ENCODE assay signal across 20 cellular contexts in genomic region chr16:51276335-51276734, GRCh38.
DNase-seq lines count a peak whose midpoint lies in the region.
"Had no signal": no experiment of that assay in that cellular context is flagged by ENCODE, and none has a peak within 500 bp of the region (broad histone marks: within the 10 kb centered on the region; RNA-seq: fewer than 3 reads in every experiment).

No MANE protein-coding gene starts in this region.

- DNase-seq in A172 (ENCODE audit: low spot score) (peak; percentile 47), HCEC 1CT (peak; percentile 39), caudate nucleus (lab: John Stamatoyannopoulos, UW) (peak in 15 of 61 donors; percentile 1 to 29 (median 8)), kidney tubule cell (ENCODE audit: low spot score) (peak; percentile 94), NCI-H510A (lab: John Stamatoyannopoulos, UW) (no peak), NCI-H2171 (lab: John Stamatoyannopoulos, UW) (no peak), T-helper 9 cell (no peak), NCI-H1930 (lab: John Stamatoyannopoulos, UW) (no peak)
- DNase-seq: activated CD8-positive, alpha-beta T cell treated with anti-CD3 and anti-CD28 coated beads for 36 hours; activated naive CD4-positive, alpha-beta T cell treated with anti-CD3 and anti-CD28 coated beads, Interleukin-2, amount 50 U/mL, for 16 hours; activated T-cell treated with anti-CD3 and anti-CD28 coated beads, Interleukin-2, amount 50 U/mL, for 48 hours; DND-41; endodermal cell; left colon; NCI-H1105; NCI-H2107; psoas muscle; spleen; T-helper 2 cell had no signal

- H3K27ac ChIP-seq in caudate nucleus (ENCODE audit: low read depth, low read length) = peak overlapping the region; percentile 83
- H3K27ac ChIP-seq: psoas muscle, spleen, suprapubic skin had no signal

Comparison
In these comparisons a context has a peak if more than half of its experiments do, and no peak if none do; other contexts are left out.
1. DNase-seq: peak in A172 (single experiment), HCEC 1CT (single experiment) and kidney tubule cell (single experiment); none in NCI-H510A (single experiment), NCI-H2171 (single experiment), T-helper 9 cell (single experiment) and NCI-H1930 (0 of 2).